ENCODE assay signal across 8 cellular contexts in the genomic region with DNA sequence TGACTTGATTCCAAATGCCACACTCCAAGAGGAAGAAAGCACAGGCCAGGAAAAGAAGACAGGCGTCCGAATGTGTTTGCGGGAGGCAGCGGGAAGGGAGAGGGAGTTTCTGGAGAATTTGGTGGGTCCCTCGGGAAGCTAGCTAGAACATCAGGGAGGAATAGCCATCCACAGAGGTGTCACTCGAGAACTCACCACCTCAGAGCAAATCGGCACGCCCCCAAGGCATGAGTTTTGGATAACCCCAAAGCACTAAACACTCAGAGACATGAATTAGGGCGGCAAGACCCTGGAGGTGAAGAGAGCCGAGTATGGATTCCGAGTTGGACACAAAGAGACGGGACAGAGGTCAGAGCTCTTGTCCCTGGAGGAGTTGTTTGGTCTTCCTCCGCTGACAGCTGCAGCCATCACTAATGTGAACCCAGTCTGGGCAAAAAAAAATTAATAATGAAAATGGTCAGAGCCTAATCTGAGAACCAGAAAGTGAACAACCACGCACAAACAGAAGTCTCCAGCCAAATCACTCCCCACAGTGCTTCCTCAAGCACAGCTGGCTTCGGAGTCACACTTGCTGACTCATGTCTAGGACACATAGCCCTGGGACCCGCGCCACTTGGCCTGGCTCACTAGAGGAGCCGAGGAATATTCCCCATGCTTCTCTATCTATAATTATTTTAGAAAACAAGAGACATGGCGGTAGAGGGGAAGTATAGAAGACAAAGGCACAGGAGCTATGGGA.
DNase-seq lines count a peak whose midpoint lies in the region; ATAC-seq and TF ChIP-seq lines count a peak whose summit lies in the region.

No MANE protein-coding gene starts in this region.

- ATAC-seq in right lobe of liver (peak; percentile 71 to 87 (median 80)), HG02870 (IDR thresholded peaks at IDR 0.05; ENCODE audit: unreplicated experiment) (no peak), HG02759 (IDR thresholded peaks at IDR 0.05; ENCODE audit: unreplicated experiment) (no peak), GM21526 (IDR thresholded peaks at IDR 0.05; ENCODE audit: low FRiP score, unreplicated experiment) (no peak)
- ATAC-seq in stimulated activated effector memory CD8-positive, alpha-beta T cell treated with anti-CD3 and anti-CD28 coated beads, Interleukin-12 subunit alpha, Interleukin-12 subunit beta, amount 100 ng/mL, for 72 hours, result no peak

- no peaks in the 10 kb centered on the region for H3K36me3 ChIP-seq in right lobe of liver

- no peaks in the 10 kb centered on the region for H3K9me3 ChIP-seq in right lobe of liver

- TF ChIP-seq POLR2A in right lobe of liver (IDR thresholded peaks at IDR 0.05), result no peak

- H3K27ac ChIP-seq in right lobe of liver (peak overlapping the region in 1 of 3 donors; percentile 31), substantia nigra (ENCODE audit: low read depth, low read length, poor library complexity, severe bottlenecking) (peak overlapping the region; percentile 33)

- H3K36me3 Mint-ChIP-seq in stimulated activated effector memory CD8-positive, alpha-beta T cell treated with anti-CD3 and anti-CD28 coated beads, Interleukin-12 subunit alpha, Interleukin-12 subunit beta, amount 100 ng/mL, for 72 hours, result no peaks in the 10 kb centered on the region

- H3K4me1 ChIP-seq in right lobe of liver, result peaks cover 0 to 8% (median 0%) of the 10 kb centered on the region in 4 donors

- H3K4me3 Mint-ChIP-seq in stimulated activated effector memory CD8-positive, alpha-beta T cell treated with anti-CD3 and anti-CD28 coated beads, Interleukin-12 subunit alpha, Interleukin-12 subunit beta, amount 100 ng/mL, for 72 hours, result no peak overlapping the region

- intact Hi-C loops in right lobe of liver (cut with DNase I), result no loop called here

- H3K4me1 Mint-ChIP-seq in stimulated activated effector memory CD8-positive, alpha-beta T cell treated with anti-CD3 and anti-CD28 coated beads, Interleukin-12 subunit alpha, Interleukin-12 subunit beta, amount 100 ng/mL, for 72 hours, result no peaks in the 10 kb centered on the region

- WGBS in right lobe of liver (ENCODE audit: insufficient coverage, low coverage, low lambda C conversion rate, missing lambda C conversion rate), result 57% methylated on average over 17 of the region's 19 CpGs

- no peaks in the 10 kb centered on the region for H3K27me3 ChIP-seq in right lobe of liver

- peaks cover 4% of the 10 kb centered on the region for H3K9me3 Mint-ChIP-seq in stimulated activated effector memory CD8-positive, alpha-beta T cell treated with anti-CD3 and anti-CD28 coated beads, Interleukin-12 subunit alpha, Interleukin-12 subunit beta, amount 100 ng/mL, for 72 hours

- no peak overlapping the region for H3K27ac Mint-ChIP-seq in stimulated activated effector memory CD8-positive, alpha-beta T cell treated with anti-CD3 and anti-CD28 coated beads, Interleukin-12 subunit alpha, Interleukin-12 subunit beta, amount 100 ng/mL, for 72 hours

- peak; percentile 75 for DNase-seq in M059J (ENCODE audit: low read depth)
- peak; percentile 90 to 94 for DNase-seq in cardiac fibroblast (ENCODE audit: low read depth in 2 of 2)
- DNase-seq in right lobe of liver, result peak in 2 of 3 donors; percentile 61 to 63
- peak in 24 of 49 donors; percentile 6 to 57 (median 30) for DNase-seq in substantia nigra (lab: John Stamatoyannopoulos, UW)
- DNase-seq in stimulated activated effector memory CD8-positive, alpha-beta T cell treated with anti-CD3 and anti-CD28 coated beads, Interleukin-12 subunit alpha, Interleukin-12 subunit beta, amount 100 ng/mL, for 72 hours (ENCODE audit: low spot score in 2 of 2), result no peak

- peak overlapping the region in 1 of 2 donors; percentile 25 for H3K4me3 ChIP-seq in cardiac fibroblast (replicated peaks in 1 of 2; ENCODE audit: low read depth in 2 of 2, low read length in 2 of 2)
- no peak overlapping the region for H3K4me3 ChIP-seq in right lobe of liver

- TF ChIP-seq CTCF in cardiac fibroblast (IDR thresholded peaks at IDR 0.05; ENCODE audit: low read depth, low read length), result no peak
- TF ChIP-seq CTCF in right lobe of liver (IDR thresholded peaks at IDR 0.05), result no peak

Comparison
In these comparisons a context has a peak if more than half of its experiments do, and no peak if none do; other contexts are left out.
1. DNase-seq: peak in M059J (single experiment), cardiac fibroblast (2 of 2) and right lobe of liver (2 of 3); none in stimulated activated effector memory CD8-positive, alpha-beta T cell treated with anti-CD3 and anti-CD28 coated beads, Interleukin-12 subunit alpha, Interleukin-12 subunit beta, amount 100 ng/mL, for 72 hours (0 of 2).
2. ATAC-seq: peak in right lobe of liver (4 of 4); none in HG02870 (single experiment), HG02759 (single experiment), GM21526 (single experiment) and stimulated activated effector memory CD8-positive, alpha-beta T cell treated with anti-CD3 and anti-CD28 coated beads, Interleukin-12 subunit alpha, Interleukin-12 subunit beta, amount 100 ng/mL, for 72 hours (single experiment).